In the genomic region with DNA sequence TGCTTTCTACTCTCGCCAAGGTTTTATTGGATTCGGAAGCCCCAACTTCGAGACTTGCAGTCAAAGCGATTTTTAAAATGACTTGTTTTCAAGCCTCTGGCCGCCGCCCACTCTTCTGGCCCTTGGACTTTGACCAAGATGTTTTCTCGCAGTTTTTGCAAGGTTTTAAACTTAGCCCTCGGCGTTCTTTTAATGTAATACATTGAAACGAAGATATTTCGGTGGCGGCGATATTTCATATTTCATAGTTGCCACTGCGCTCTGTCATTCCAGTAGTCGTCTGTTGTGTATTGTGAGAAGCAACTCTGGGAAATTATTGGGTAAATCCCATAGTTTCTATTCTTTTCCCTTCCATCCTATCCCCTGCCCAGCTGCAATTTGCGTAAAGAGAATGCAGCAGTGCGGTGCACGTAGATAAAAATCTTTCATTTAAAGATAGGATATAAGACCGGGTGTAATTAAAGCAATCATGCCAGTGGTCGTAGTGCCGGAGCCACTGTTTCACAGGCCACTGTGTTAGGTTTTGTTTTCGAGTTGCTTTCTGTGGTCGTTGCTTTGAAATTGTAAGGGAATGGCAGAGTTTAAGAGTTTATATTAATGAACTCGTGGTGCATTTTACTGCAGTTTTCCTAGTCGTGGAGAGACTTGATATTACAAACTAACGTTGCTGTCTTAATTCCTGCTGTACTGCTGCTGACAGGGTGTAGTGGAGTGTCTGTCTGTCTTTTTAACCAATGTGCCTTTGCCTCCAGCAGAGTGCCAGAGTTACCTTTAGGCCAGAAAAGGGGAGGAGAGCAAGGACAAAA, we compare ENCODE assay signal across 7 cellular contexts. TPM values are rescaled to one million over a fixed set of nuclear protein-coding genes. Genes with fewer than 3 reads are reported as not detected.
A peak's percentile ranks its signal among the peaks of the same experiment; 100 is the strongest.
DNase-seq lines count a peak whose midpoint lies in the region; ATAC-seq and TF ChIP-seq lines count a peak whose summit lies in the region.

No MANE protein-coding gene starts in this region.

- H3K27me3 ChIP-seq in neuronal stem cell (ENCODE audit: control insufficient read depth in 3 of 3, insufficient read depth in 3 of 3, low read depth in 1 of 3, low read length in 3 of 3), result no peaks in the 10 kb centered on the region

- no peak overlapping the region for H2BK5ac ChIP-seq in neuronal stem cell (ENCODE audit: low read length)

- H2AK5ac ChIP-seq in neuronal stem cell (ENCODE audit: low read depth, low read length), result no peak overlapping the region

- peaks cover 0 to 19% of the 10 kb centered on the region in 2 donors for H3K36me3 ChIP-seq in neuronal stem cell (replicated peaks in 1 of 2; ENCODE audit: control insufficient read depth in 2 of 2, insufficient read depth in 2 of 2, low read length in 2 of 2)

- H2BK120ac ChIP-seq in neuronal stem cell (ENCODE audit: low read depth, low read length), result no peak overlapping the region

- H3K4me3 ChIP-seq in foreskin fibroblast (ENCODE audit: low read depth in 1 of 2, low read length in 2 of 2) (peak overlapping the region; percentile 74 to 89), neuronal stem cell (ENCODE audit: low read length in 2 of 2) (peak overlapping the region; percentile 61 to 81)

- ATAC-seq in GM21528 (IDR thresholded peaks at IDR 0.05; ENCODE audit: low FRiP score, unreplicated experiment) (peak; percentile 15), WTC11 (no peak)

- POLR2A ChIA-PET in WTC11 (lab: Charles Lee), result no interaction called here

- TF ChIP-seq CTCF in WTC11 (IDR thresholded peaks at IDR 0.05), result no peak
- no peak for TF ChIP-seq CTCF in foreskin fibroblast (IDR thresholded peaks at IDR 0.05; ENCODE audit: low read depth, low read length)

- H4K8ac ChIP-seq in neuronal stem cell (ENCODE audit: low read depth, low read length), result no peak overlapping the region

- H3K23ac ChIP-seq in neuronal stem cell (ENCODE audit: low read depth, low read length, poor library complexity), result no peak overlapping the region

- H3K27ac Mint-ChIP-seq in IgD-negative memory B cell, result peak overlapping the region; percentile 98 to 100 (median 99)
- peak overlapping the region; percentile 96 for H3K27ac Mint-ChIP-seq in WTC11

- WGBS in neuronal stem cell (ENCODE audit: extremely low coverage in 2 of 2, insufficient read length in 2 of 2, insufficient replicate concordance in 1 of 2), 2 donors, result no CpG with 5 or more reads among the region's 26 CpGs

- H3K9me3 Mint-ChIP-seq in IgD-negative memory B cell, result peaks cover 0 to 1% (median 0%) of the 10 kb centered on the region in 3 donors
- no peaks in the 10 kb centered on the region for H3K9me3 Mint-ChIP-seq in WTC11

- H3K4me1 ChIP-seq in neuronal stem cell (ENCODE audit: control insufficient read depth in 2 of 2, insufficient read depth in 1 of 2, low read depth in 1 of 2, low read length in 2 of 2), result peaks cover 0 to 26% of the 10 kb centered on the region in 2 donors

- peak overlapping the region; percentile 80 for H3K27ac ChIP-seq in neuronal stem cell (replicated peaks; ENCODE audit: low read length)

- peaks cover 0 to 3% of the 10 kb centered on the region in 2 donors for H3K9me3 ChIP-seq in neuronal stem cell (replicated peaks in 1 of 2; ENCODE audit: control insufficient read depth in 2 of 2, insufficient read depth in 1 of 2, low read depth in 1 of 2, low read length in 2 of 2)

- peak overlapping the region; percentile 78 for H3K4me2 ChIP-seq in neuronal stem cell (ENCODE audit: insufficient read depth, low read length, poor library complexity, severe bottlenecking)

- H3K18ac ChIP-seq in neuronal stem cell (ENCODE audit: low read length), result peak overlapping the region; percentile 96

- H2BK12ac ChIP-seq in neuronal stem cell (ENCODE audit: low read length), result no peak overlapping the region

- H3K79me1 ChIP-seq in neuronal stem cell (ENCODE audit: low read depth, low read length), result no peaks in the 10 kb centered on the region

- no peak overlapping the region for H2BK15ac ChIP-seq in neuronal stem cell (ENCODE audit: low read length)

- H3K14ac ChIP-seq in neuronal stem cell (ENCODE audit: low read length), result no peak overlapping the region

- DNase-seq in GF-D8 (lab: John Stamatoyannopoulos, UW), result peak; percentile 84
- DNase-seq in WTC11 (ENCODE audit: low spot score), result no peak
- DNase-seq in foreskin fibroblast, result peak in 1 of 2 donors; percentile 49
- DNase-seq in neuronal stem cell (ENCODE audit: low spot score), result peak; percentile 2
- no peak for DNase-seq in mesenteric fat pad (ENCODE audit: low spot score)

- H3K4me1 Mint-ChIP-seq in IgD-negative memory B cell (peaks cover 25 to 36% (median 28%) of the 10 kb centered on the region in 3 donors), WTC11 (peaks cover 16% of the 10 kb centered on the region)

- no peak overlapping the region for H4K91ac ChIP-seq in neuronal stem cell (ENCODE audit: low read depth, low read length, poor library complexity)

- peak overlapping the region; percentile 96 for H2AFZ ChIP-seq in neuronal stem cell (ENCODE audit: low read length)

- CTCF ChIA-PET in WTC11 (lab: Charles Lee), result interaction anchor here (0.9 kb wide), 1 partner anchor 171 kb away, joined by 5 read pairs; no protein-coding TSS in a partner anchor

- H3K4ac ChIP-seq in neuronal stem cell (ENCODE audit: low read length), result no peak overlapping the region

- H3K36me3 Mint-ChIP-seq in IgD-negative memory B cell, result peaks cover 1% of the 10 kb centered on the region
- H3K36me3 Mint-ChIP-seq in WTC11, result peaks cover 5% of the 10 kb centered on the region; the same call in 1 of the 2 replicates

- H3K9ac ChIP-seq in neuronal stem cell (ENCODE audit: low read depth, low read length, poor library complexity), result peak overlapping the region; percentile 77

- H3K27me3 Mint-ChIP-seq in IgD-negative memory B cell, result no peaks in the 10 kb centered on the region
- no peaks in the 10 kb centered on the region for H3K27me3 Mint-ChIP-seq in WTC11 (ENCODE audit: low read depth)

- H3K4me3 Mint-ChIP-seq in IgD-negative memory B cell, result peak overlapping the region; percentile 93 to 99 (median 98)
- peak overlapping the region; percentile 97 for H3K4me3 Mint-ChIP-seq in WTC11

TF ChIP-seq in WTC11, 78 proteins besides CTCF, POLR2A, EP300 and RAD21:
- 0 out of 2 replicates have a peak, but pooled peaks have one; percentile 6 for TF ChIP-seq JUN (CRISPR knock-in tag; IDR thresholded peaks at IDR 0.05)
- TF ChIP-seq, protein P1, sequence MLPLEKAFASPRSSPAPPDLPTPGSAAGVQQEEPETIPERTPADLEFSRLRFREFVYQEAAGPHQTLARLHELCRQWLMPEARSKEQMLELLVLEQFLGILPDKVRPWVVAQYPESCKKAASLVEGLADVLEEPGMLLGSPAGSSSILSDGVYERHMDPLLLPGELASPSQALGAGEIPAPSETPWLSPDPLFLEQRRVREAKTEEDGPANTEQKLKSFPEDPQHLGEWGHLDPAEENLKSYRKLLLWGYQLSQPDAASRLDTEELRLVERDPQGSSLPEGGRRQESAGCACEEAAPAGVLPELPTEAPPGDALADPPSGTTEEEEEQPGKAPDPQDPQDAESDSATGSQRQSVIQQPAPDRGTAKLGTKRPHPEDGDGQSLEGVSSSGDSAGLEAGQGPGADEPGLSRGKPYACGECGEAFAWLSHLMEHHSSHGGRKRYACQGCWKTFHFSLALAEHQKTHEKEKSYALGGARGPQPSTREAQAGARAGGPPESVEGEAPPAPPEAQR (CRISPR knock-in tag; IDR thresholded peaks at IDR 0.05), result no peak

RNA-seq across cellular contexts. Expression of gene BIRC2, which starts 0.7 kb away (rescaled TPM):
- polyA plus RNA-seq in IgD-negative memory B cell, result 28.4 TPM
- 22.3 to 24.3 TPM (median 23.3 TPM) in 3 replicates for total RNA-seq in WTC11 (2021)
- polyA plus RNA-seq in neuronal stem cell (2013, experiment 1 of 2), result 35.9 TPM
- polyA plus RNA-seq in neuronal stem cell (2013, experiment 2 of 2), result 37.3 TPM
- 43.1 TPM for total RNA-seq in mesenteric fat pad

RNA-seq across cellular contexts. Expression of gene BIRC3, which starts 30.4 kb away (rescaled TPM):
- polyA plus RNA-seq in IgD-negative memory B cell, result 158 TPM
- total RNA-seq in WTC11 (2021) (0.33 to 0.50 TPM (median 0.39 TPM) in 3 replicates), mesenteric fat pad (5.3 TPM)
- 0.06 TPM for polyA plus RNA-seq in neuronal stem cell (2013, experiment 1 of 2)
- polyA plus RNA-seq in neuronal stem cell (2013, experiment 2 of 2), result 0.18 TPM

Comparison
In these comparisons a context has a peak if more than half of its experiments do, and no peak if none do; other contexts are left out.
1. DNase-seq: peak in GF-D8 (single experiment) and neuronal stem cell (single experiment); none in WTC11 (single experiment) and mesenteric fat pad (single experiment).